ENCODE assay signal across 8 cellular contexts in genomic region chr2:178193496-178193822, GRCh38.
DNase-seq lines count a peak whose midpoint lies in the region; ATAC-seq and TF ChIP-seq lines count a peak whose summit lies in the region.

No MANE protein-coding gene starts in this region.

- peaks cover 40 to 61% (median 55%) of the 10 kb centered on the region in 11 experiments for H3K27me3 ChIP-seq in BLaER1 treated with 17β-estradiol and CSF1 and Interleukin-3, amounts not matched to agents 10 nM and 100 nM

- no peak overlapping the region for H3K27ac ChIP-seq in BLaER1 treated with 17β-estradiol and CSF1 and Interleukin-3, amounts not matched to agents 10 nM and 100 nM

- peak overlapping the region; percentile 53 to 80 (median 71); a peak in 18 of 22 replicates for H3K9ac ChIP-seq in BLaER1 treated with 17β-estradiol and CSF1 and Interleukin-3, amounts not matched to agents 10 nM and 100 nM

- peaks cover 12% of the 10 kb centered on the region for H3K4me1 Mint-ChIP-seq in dendritic cell treated with granulocyte-macrophage colony-stimulating factor and Interleukin-4, amounts not matched to agents 40 ng/mL and 50 ng/mL, for 4 days (ENCODE audit: low read depth)
- peaks cover 29% of the 10 kb centered on the region for H3K4me1 Mint-ChIP-seq in nephron progenitor cell

- peak overlapping the region; percentile 86 to 100 (median 98) for H3K4me2 ChIP-seq in BLaER1 treated with 17β-estradiol and CSF1 and Interleukin-3, amounts not matched to agents 10 nM and 100 nM

- TF ChIP-seq CTCF in nephron progenitor cell (IDR thresholded peaks at IDR 0.05): no peak

- peaks cover 66% of the 10 kb centered on the region for H3K27me3 Mint-ChIP-seq in dendritic cell treated with granulocyte-macrophage colony-stimulating factor and Interleukin-4, amounts not matched to agents 40 ng/mL and 50 ng/mL, for 4 days
- peaks cover 34% of the 10 kb centered on the region for H3K27me3 Mint-ChIP-seq in nephron progenitor cell (ENCODE audit: low read depth, poor library complexity)

- no peaks in the 10 kb centered on the region for H3K9me3 ChIP-seq in BLaER1 treated with 17β-estradiol and CSF1 and Interleukin-3, amounts not matched to agents 10 nM and 100 nM (replicated peaks in 1 of 11)

- DNase-seq in NCI-H146 (lab: John Stamatoyannopoulos, UW) (peak; percentile 70), nephron progenitor cell (no peak), NCI-H2171 treated with DMSO at 0.1 percent for 48 hours (lab: John Stamatoyannopoulos, UW) (no peak)

- no peaks in the 10 kb centered on the region for H3K9me3 Mint-ChIP-seq in dendritic cell treated with granulocyte-macrophage colony-stimulating factor and Interleukin-4, amounts not matched to agents 40 ng/mL and 50 ng/mL, for 4 days
- H3K9me3 Mint-ChIP-seq in nephron progenitor cell: no peaks in the 10 kb centered on the region

- intact Hi-C loops in dendritic cell treated with granulocyte-macrophage colony-stimulating factor and Interleukin-4, amounts not matched to agents 40 ng/mL and 50 ng/mL, for 4 days (cut with micrococcal nuclease): loop anchor here (5.0 kb wide), 1 partner anchor 84 kb away; no protein-coding TSS in a partner anchor

- H4K20me1 ChIP-seq in BLaER1 treated with 17β-estradiol and CSF1 and Interleukin-3, amounts not matched to agents 10 nM and 100 nM: peaks cover 0 to 3% (median 0%) of the 10 kb centered on the region in 11 experiments; a peak in 4 of 22 replicates

- H3K36me3 Mint-ChIP-seq in dendritic cell treated with granulocyte-macrophage colony-stimulating factor and Interleukin-4, amounts not matched to agents 40 ng/mL and 50 ng/mL, for 4 days (ENCODE audit: low read depth): no peaks in the 10 kb centered on the region
- H3K36me3 Mint-ChIP-seq in nephron progenitor cell (ENCODE audit: low read depth): no peaks in the 10 kb centered on the region

- H3K27ac Mint-ChIP-seq in dendritic cell treated with granulocyte-macrophage colony-stimulating factor and Interleukin-4, amounts not matched to agents 40 ng/mL and 50 ng/mL, for 4 days: no peak overlapping the region
- no peak overlapping the region for H3K27ac Mint-ChIP-seq in nephron progenitor cell

- ATAC-seq in GM18498 (IDR thresholded peaks at IDR 0.05; ENCODE audit: unreplicated experiment): no peak
- ATAC-seq in HG03469 (IDR thresholded peaks at IDR 0.05; ENCODE audit: unreplicated experiment): no peak
- no peak for ATAC-seq in HG03521 (IDR thresholded peaks at IDR 0.05; ENCODE audit: unreplicated experiment)

- H3K4me3 Mint-ChIP-seq in dendritic cell treated with granulocyte-macrophage colony-stimulating factor and Interleukin-4, amounts not matched to agents 40 ng/mL and 50 ng/mL, for 4 days: peak overlapping the region; percentile 78
- H3K4me3 Mint-ChIP-seq in nephron progenitor cell: peak overlapping the region; percentile 84

- H3K36me3 ChIP-seq in BLaER1 treated with 17β-estradiol and CSF1 and Interleukin-3, amounts not matched to agents 10 nM and 100 nM: no peaks in the 10 kb centered on the region

- peaks cover 6 to 12% (median 8%) of the 10 kb centered on the region in 10 experiments; a peak in 10 of 20 replicates for H3K4me1 ChIP-seq in BLaER1 treated with 17β-estradiol and CSF1 and Interleukin-3, amounts not matched to agents 10 nM and 100 nM

- peak overlapping the region; percentile 77 to 91 (median 84) for H3K4me3 ChIP-seq in BLaER1 treated with 17β-estradiol and CSF1 and Interleukin-3, amounts not matched to agents 10 nM and 100 nM
